ENCODE assay signal across 1 cellular context in the genomic region with DNA sequence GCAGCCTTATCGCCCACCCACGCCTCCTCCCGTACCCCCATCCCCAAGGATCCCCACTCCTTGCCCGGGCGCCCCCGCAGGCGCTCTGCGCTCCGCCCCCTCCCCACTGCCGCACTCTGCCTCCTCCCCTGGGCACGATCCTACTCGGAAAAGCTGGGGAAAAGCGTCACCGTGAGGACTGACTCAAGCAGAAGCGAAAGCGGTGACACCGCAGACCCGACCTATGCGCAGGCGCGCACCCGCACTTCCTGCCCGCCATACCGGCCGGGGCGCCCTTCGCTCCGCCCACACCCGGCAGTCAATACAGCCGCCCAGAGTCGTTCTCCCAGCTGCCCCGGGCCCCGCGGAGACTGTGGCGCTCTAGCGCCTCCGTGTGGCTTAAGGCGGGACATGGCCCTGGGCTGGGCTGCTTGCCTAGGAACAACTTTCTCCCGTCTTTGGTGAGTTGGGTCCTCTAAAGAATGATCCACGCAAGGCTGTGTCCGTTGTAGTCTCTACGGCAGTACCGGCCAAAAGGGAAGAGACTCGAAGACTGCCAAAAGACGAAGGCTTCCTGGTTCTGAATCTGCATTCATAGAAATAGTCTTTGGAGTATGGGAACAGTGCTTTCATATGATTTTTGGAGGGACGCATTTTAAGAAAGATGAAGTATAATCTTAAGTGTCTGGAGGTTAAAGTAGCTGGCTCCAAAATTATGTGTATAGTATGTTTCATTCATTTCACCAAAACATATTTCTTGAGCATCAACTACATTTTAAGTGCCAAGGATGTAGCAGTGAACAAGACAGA.
TF ChIP-seq lines count a peak whose summit lies in the region.

A gene (minus strand): TSS at position 207 of the 789 bp plus-strand sequence. CDS start 7,432 bp downstream, outside the sequence.

TF ChIP-seq in K562, 482 proteins besides CTCF, POLR2A, EP300 and RAD21 (continued from another document and continues in another):
- no peak for TF ChIP-seq ZNF785 (CRISPR knock-in tag; IDR thresholded peaks at IDR 0.05)
- TF ChIP-seq, protein P1, sequence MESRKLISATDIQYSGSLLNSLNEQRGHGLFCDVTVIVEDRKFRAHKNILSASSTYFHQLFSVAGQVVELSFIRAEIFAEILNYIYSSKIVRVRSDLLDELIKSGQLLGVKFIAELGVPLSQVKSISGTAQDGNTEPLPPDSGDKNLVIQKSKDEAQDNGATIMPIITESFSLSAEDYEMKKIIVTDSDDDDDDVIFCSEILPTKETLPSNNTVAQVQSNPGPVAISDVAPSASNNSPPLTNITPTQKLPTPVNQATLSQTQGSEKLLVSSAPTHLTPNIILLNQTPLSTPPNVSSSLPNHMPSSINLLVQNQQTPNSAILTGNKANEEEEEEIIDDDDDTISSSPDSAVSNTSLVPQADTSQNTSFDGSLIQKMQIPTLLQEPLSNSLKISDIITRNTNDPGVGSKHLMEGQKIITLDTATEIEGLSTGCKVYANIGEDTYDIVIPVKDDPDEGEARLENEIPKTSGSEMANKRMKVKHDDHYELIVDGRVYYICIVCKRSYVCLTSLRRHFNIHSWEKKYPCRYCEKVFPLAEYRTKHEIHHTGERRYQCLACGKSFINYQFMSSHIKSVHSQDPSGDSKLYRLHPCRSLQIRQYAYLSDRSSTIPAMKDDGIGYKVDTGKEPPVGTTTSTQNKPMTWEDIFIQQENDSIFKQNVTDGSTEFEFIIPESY (CRISPR knock-in tag; IDR thresholded peaks at IDR 0.05): no peak
- TF ChIP-seq HMGN3 (IDR thresholded peaks at IDR 0.05; ENCODE audit: borderline replicate concordance, extremely low read depth, insufficient read length, low read depth, low read length): peak; percentile 62
- no peak for TF ChIP-seq HNRNPK (IDR thresholded peaks at IDR 0.05; ENCODE audit: low read depth, low read length, poor library complexity, severe bottlenecking)
- TF ChIP-seq, protein P2, sequence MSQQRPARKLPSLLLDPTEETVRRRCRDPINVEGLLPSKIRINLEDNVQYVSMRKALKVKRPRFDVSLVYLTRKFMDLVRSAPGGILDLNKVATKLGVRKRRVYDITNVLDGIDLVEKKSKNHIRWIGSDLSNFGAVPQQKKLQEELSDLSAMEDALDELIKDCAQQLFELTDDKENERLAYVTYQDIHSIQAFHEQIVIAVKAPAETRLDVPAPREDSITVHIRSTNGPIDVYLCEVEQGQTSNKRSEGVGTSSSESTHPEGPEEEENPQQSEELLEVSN (IDR thresholded peaks at IDR 0.05; ENCODE audit: borderline replicate concordance in 1 of 2, extremely low read depth in 1 of 2, insufficient read depth in 1 of 2, insufficient read length in 1 of 2, low read depth in 1 of 2, low read length in 1 of 2, poor library complexity in 1 of 2, severe bottlenecking in 1 of 2): peak in 1 of 2 experiments; percentile 26
- TF ChIP-seq, protein P3, sequence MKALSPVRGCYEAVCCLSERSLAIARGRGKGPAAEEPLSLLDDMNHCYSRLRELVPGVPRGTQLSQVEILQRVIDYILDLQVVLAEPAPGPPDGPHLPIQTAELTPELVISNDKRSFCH (CRISPR knock-in tag; IDR thresholded peaks at IDR 0.05): no peak
- TF ChIP-seq, protein P3 (tag; IDR thresholded peaks at IDR 0.05): no peak
- peak; percentile 79; the same call in 1 of the 2 replicates for TF ChIP-seq ETV5 (CRISPR knock-in tag; IDR thresholded peaks at IDR 0.05; ENCODE audit: low read depth)
- TF ChIP-seq ZNF134 (CRISPR knock-in tag; conservative IDR thresholded peaks at IDR 0.05): no peak
- TF ChIP-seq ATF1 (CRISPR knock-in tag; IDR thresholded peaks at IDR 0.05): no peak
- peak; percentile 68 for TF ChIP-seq ATF1 (tag; IDR thresholded peaks at IDR 0.05)
- TF ChIP-seq, protein P4, sequence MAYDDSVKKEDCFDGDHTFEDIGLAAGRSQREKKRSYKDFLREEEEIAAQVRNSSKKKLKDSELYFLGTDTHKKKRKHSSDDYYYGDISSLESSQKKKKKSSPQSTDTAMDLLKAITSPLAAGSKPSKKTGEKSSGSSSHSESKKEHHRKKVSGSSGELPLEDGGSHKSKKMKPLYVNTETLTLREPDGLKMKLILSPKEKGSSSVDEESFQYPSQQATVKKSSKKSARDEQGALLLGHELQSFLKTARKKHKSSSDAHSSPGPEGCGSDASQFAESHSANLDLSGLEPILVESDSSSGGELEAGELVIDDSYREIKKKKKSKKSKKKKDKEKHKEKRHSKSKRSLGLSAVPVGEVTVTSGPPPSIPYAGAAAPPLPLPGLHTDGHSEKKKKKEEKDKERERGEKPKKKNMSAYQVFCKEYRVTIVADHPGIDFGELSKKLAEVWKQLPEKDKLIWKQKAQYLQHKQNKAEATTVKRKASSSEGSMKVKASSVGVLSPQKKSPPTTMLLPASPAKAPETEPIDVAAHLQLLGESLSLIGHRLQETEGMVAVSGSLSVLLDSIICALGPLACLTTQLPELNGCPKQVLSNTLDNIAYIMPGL (CRISPR knock-in tag; IDR thresholded peaks at IDR 0.05): no peak
- no peak for TF ChIP-seq ZNF184 (CRISPR knock-in tag; IDR thresholded peaks at IDR 0.05)
- TF ChIP-seq, protein P5, sequence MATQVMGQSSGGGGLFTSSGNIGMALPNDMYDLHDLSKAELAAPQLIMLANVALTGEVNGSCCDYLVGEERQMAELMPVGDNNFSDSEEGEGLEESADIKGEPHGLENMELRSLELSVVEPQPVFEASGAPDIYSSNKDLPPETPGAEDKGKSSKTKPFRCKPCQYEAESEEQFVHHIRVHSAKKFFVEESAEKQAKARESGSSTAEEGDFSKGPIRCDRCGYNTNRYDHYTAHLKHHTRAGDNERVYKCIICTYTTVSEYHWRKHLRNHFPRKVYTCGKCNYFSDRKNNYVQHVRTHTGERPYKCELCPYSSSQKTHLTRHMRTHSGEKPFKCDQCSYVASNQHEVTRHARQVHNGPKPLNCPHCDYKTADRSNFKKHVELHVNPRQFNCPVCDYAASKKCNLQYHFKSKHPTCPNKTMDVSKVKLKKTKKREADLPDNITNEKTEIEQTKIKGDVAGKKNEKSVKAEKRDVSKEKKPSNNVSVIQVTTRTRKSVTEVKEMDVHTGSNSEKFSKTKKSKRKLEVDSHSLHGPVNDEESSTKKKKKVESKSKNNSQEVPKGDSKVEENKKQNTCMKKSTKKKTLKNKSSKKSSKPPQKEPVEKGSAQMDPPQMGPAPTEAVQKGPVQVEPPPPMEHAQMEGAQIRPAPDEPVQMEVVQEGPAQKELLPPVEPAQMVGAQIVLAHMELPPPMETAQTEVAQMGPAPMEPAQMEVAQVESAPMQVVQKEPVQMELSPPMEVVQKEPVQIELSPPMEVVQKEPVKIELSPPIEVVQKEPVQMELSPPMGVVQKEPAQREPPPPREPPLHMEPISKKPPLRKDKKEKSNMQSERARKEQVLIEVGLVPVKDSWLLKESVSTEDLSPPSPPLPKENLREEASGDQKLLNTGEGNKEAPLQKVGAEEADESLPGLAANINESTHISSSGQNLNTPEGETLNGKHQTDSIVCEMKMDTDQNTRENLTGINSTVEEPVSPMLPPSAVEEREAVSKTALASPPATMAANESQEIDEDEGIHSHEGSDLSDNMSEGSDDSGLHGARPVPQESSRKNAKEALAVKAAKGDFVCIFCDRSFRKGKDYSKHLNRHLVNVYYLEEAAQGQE (CRISPR knock-in tag; IDR thresholded peaks at IDR 0.05; ENCODE audit: low read depth): no peak
- TF ChIP-seq, protein P6, sequence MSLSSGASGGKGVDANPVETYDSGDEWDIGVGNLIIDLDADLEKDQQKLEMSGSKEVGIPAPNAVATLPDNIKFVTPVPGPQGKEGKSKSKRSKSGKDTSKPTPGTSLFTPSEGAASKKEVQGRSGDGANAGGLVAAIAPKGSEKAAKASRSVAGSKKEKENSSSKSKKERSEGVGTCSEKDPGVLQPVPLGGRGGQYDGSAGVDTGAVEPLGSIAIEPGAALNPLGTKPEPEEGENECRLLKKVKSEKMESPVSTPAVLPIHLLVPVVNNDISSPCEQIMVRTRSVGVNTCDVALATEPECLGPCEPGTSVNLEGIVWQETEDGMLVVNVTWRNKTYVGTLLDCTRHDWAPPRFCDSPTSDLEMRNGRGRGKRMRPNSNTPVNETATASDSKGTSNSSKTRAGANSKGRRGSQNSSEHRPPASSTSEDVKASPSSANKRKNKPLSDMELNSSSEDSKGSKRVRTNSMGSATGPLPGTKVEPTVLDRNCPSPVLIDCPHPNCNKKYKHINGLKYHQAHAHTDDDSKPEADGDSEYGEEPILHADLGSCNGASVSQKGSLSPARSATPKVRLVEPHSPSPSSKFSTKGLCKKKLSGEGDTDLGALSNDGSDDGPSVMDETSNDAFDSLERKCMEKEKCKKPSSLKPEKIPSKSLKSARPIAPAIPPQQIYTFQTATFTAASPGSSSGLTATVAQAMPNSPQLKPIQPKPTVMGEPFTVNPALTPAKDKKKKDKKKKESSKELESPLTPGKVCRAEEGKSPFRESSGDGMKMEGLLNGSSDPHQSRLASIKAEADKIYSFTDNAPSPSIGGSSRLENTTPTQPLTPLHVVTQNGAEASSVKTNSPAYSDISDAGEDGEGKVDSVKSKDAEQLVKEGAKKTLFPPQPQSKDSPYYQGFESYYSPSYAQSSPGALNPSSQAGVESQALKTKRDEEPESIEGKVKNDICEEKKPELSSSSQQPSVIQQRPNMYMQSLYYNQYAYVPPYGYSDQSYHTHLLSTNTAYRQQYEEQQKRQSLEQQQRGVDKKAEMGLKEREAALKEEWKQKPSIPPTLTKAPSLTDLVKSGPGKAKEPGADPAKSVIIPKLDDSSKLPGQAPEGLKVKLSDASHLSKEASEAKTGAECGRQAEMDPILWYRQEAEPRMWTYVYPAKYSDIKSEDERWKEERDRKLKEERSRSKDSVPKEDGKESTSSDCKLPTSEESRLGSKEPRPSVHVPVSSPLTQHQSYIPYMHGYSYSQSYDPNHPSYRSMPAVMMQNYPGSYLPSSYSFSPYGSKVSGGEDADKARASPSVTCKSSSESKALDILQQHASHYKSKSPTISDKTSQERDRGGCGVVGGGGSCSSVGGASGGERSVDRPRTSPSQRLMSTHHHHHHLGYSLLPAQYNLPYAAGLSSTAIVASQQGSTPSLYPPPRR (CRISPR knock-in tag; IDR thresholded peaks at IDR 0.05; ENCODE audit: borderline replicate concordance): no peak
- TF ChIP-seq CBX3 (IDR thresholded peaks at IDR 0.05; ENCODE audit: borderline replicate concordance in 1 of 2, low read length in 2 of 2): 0 out of 3 replicates have a peak, but pooled peaks of 1 of the 2 experiments have one; percentile 13
- TF ChIP-seq SMC3 (conservative IDR thresholded peaks at IDR 0.05; ENCODE audit: insufficient read depth, low read depth, low read length): peak; percentile 81
- TF ChIP-seq, protein P7, sequence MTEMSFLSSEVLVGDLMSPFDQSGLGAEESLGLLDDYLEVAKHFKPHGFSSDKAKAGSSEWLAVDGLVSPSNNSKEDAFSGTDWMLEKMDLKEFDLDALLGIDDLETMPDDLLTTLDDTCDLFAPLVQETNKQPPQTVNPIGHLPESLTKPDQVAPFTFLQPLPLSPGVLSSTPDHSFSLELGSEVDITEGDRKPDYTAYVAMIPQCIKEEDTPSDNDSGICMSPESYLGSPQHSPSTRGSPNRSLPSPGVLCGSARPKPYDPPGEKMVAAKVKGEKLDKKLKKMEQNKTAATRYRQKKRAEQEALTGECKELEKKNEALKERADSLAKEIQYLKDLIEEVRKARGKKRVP (CRISPR knock-in tag; IDR thresholded peaks at IDR 0.05): no peak
- no peak for TF ChIP-seq CEBPB (tag; IDR thresholded peaks at IDR 0.05)
- TF ChIP-seq ZNF197 (CRISPR knock-in tag; IDR thresholded peaks at IDR 0.05; ENCODE audit: low read depth): peak; percentile 46; the same call in 1 of the 2 replicates
- TF ChIP-seq KAT2B (IDR thresholded peaks at IDR 0.05; ENCODE audit: low read depth, low read length): no peak
- TF ChIP-seq, protein P8, sequence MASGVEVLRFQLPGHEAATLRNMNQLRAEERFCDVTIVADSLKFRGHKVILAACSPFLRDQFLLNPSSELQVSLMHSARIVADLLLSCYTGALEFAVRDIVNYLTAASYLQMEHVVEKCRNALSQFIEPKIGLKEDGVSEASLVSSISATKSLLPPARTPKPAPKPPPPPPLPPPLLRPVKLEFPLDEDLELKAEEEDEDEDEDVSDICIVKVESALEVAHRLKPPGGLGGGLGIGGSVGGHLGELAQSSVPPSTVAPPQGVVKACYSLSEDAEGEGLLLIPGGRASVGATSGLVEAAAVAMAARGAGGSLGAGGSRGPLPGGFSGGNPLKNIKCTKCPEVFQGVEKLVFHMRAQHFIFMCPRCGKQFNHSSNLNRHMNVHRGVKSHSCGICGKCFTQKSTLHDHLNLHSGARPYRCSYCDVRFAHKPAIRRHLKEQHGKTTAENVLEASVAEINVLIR (CRISPR knock-in tag; IDR thresholded peaks at IDR 0.05): no peak
- TF ChIP-seq, protein P9, sequence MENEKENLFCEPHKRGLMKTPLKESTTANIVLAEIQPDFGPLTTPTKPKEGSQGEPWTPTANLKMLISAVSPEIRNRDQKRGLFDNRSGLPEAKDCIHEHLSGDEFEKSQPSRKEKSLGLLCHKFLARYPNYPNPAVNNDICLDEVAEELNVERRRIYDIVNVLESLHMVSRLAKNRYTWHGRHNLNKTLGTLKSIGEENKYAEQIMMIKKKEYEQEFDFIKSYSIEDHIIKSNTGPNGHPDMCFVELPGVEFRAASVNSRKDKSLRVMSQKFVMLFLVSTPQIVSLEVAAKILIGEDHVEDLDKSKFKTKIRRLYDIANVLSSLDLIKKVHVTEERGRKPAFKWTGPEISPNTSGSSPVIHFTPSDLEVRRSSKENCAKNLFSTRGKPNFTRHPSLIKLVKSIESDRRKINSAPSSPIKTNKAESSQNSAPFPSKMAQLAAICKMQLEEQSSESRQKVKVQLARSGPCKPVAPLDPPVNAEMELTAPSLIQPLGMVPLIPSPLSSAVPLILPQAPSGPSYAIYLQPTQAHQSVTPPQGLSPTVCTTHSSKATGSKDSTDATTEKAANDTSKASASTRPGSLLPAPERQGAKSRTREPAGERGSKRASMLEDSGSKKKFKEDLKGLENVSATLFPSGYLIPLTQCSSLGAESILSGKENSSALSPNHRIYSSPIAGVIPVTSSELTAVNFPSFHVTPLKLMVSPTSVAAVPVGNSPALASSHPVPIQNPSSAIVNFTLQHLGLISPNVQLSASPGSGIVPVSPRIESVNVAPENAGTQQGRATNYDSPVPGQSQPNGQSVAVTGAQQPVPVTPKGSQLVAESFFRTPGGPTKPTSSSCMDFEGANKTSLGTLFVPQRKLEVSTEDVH (IDR thresholded peaks at IDR 0.05; ENCODE audit: low read depth, partially characterized antibody): peak; percentile 46
- peak; percentile 74 for TF ChIP-seq SP1 (CRISPR knock-in tag; IDR thresholded peaks at IDR 0.05)
- no peak for TF ChIP-seq ZFPM2 (CRISPR knock-in tag; IDR thresholded peaks at IDR 0.05)
- no peak for TF ChIP-seq ZC3H11A (IDR thresholded peaks at IDR 0.05; ENCODE audit: low read depth, low read length)
- no peak for TF ChIP-seq LCOR (CRISPR knock-in tag; IDR thresholded peaks at IDR 0.05)
- TF ChIP-seq, protein P10, sequence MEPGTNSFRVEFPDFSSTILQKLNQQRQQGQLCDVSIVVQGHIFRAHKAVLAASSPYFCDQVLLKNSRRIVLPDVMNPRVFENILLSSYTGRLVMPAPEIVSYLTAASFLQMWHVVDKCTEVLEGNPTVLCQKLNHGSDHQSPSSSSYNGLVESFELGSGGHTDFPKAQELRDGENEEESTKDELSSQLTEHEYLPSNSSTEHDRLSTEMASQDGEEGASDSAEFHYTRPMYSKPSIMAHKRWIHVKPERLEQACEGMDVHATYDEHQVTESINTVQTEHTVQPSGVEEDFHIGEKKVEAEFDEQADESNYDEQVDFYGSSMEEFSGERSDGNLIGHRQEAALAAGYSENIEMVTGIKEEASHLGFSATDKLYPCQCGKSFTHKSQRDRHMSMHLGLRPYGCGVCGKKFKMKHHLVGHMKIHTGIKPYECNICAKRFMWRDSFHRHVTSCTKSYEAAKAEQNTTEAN (CRISPR knock-in tag; IDR thresholded peaks at IDR 0.05): no peak
- peak; percentile 63 for TF ChIP-seq HCFC1 (IDR thresholded peaks at IDR 0.05; ENCODE audit: low read depth, low read length)
- TF ChIP-seq POLR2B (IDR thresholded peaks at IDR 0.05; ENCODE audit: low read depth, partially characterized antibody): peak; percentile 78
- no peak for TF ChIP-seq SREBF1 (IDR thresholded peaks at IDR 0.05; ENCODE audit: borderline replicate concordance, low read depth, low read length)
